12 cellular contexts compared by ENCODE assay signal in genomic region chr9:7094052-7094451, GRCh38.
DNase-seq lines count a peak whose midpoint lies in the region; ATAC-seq and TF ChIP-seq lines count a peak whose summit lies in the region.
"Had no signal": no experiment of that assay in that cellular context is flagged by ENCODE, and none has a peak within 500 bp of the region (broad histone marks: within the 10 kb centered on the region; RNA-seq: fewer than 3 reads in every experiment).

No MANE protein-coding gene starts in this region.

- H3K4me3 ChIP-seq in breast epithelium (no peak overlapping the region), RWPE2 (ENCODE audit: severe bottlenecking) (no peak overlapping the region), thymus (ENCODE audit: low read length) (no peak overlapping the region)
- H3K4me3 ChIP-seq in CD8-positive, alpha-beta T cell (ENCODE audit: low read depth, low read length): no peak overlapping the region

- TF ChIP-seq CTCF in MCF 10A (IDR thresholded peaks at IDR 0.05; ENCODE audit: unreplicated experiment) (peak; percentile 25), breast epithelium (IDR thresholded peaks at IDR 0.05) (no peak), RWPE2 (IDR thresholded peaks at IDR 0.05; ENCODE audit: poor library complexity, severe bottlenecking) (peak; percentile 49)
- no peak for TF ChIP-seq CTCF in CD8-positive, alpha-beta T cell (IDR thresholded peaks at IDR 0.05)

- no peaks in the 10 kb centered on the region for H3K9me3 Mint-ChIP-seq in MCF 10A (ENCODE audit: unreplicated experiment)
- peaks cover 11% of the 10 kb centered on the region for H3K9me3 Mint-ChIP-seq in CD8-positive, alpha-beta T cell
- H3K9me3 Mint-ChIP-seq: immature natural killer cell had no signal

- H3K27me3 ChIP-seq in breast epithelium: no peaks in the 10 kb centered on the region
- no peaks in the 10 kb centered on the region for H3K27me3 ChIP-seq in RWPE2 (ENCODE audit: insufficient read depth, poor library complexity, severe bottlenecking)
- no peaks in the 10 kb centered on the region for H3K27me3 ChIP-seq in thymus (ENCODE audit: control insufficient read depth, insufficient read depth)
- H3K27me3 ChIP-seq in CD8-positive, alpha-beta T cell (ENCODE audit: insufficient read depth, low read length): no peaks in the 10 kb centered on the region

- no peak overlapping the region for H3K27ac Mint-ChIP-seq in MCF 10A (ENCODE audit: low read depth, unreplicated experiment)
- no peak overlapping the region for H3K27ac Mint-ChIP-seq in CD8-positive, alpha-beta T cell
- H3K27ac Mint-ChIP-seq: activated naive CD8-positive, alpha-beta T cell treated with anti-CD3 and anti-CD28 coated beads, Interleukin-2, amount 10 ng/mL, durations not matched to agents 7 days and 5 days had no signal

- H3K27me3 Mint-ChIP-seq in MCF 10A (ENCODE audit: insufficient read depth, unreplicated experiment): no peaks in the 10 kb centered on the region
- H3K27me3 Mint-ChIP-seq in CD8-positive, alpha-beta T cell (ENCODE audit: low read depth): no peaks in the 10 kb centered on the region
- H3K27me3 Mint-ChIP-seq: activated naive CD8-positive, alpha-beta T cell treated with anti-CD3 and anti-CD28 coated beads, Interleukin-2, amount 10 ng/mL, durations not matched to agents 7 days and 5 days had no signal

- H3K36me3 ChIP-seq in breast epithelium (no peaks in the 10 kb centered on the region), RWPE2 (ENCODE audit: low read depth) (no peaks in the 10 kb centered on the region), thymus (ENCODE audit: control insufficient read depth, insufficient read depth) (peaks cover 5% of the 10 kb centered on the region)
- H3K36me3 ChIP-seq in CD8-positive, alpha-beta T cell (ENCODE audit: insufficient read depth, low read length): no peaks in the 10 kb centered on the region

- POLR2A ChIA-PET in MCF 10A (lab: Yijun Ruan, JAX): no interaction called here
- POLR2A ChIA-PET in CD8-positive, alpha-beta T cell (lab: Charles Lee): no interaction called here

- peak; percentile 66; the same call in 2 of the 3 replicates for ATAC-seq in RWPE2 (ENCODE audit: low read depth)
- no peak for ATAC-seq in CD8-positive, alpha-beta T cell

- no peak for TF ChIP-seq POLR2A in breast epithelium (IDR thresholded peaks at IDR 0.05)

- no TSS peak for BruUV-seq in MCF 10A (replicated peaks; lab: Mats Ljungman, UMichigan)

- H3K27ac ChIP-seq in breast epithelium: no peak overlapping the region
- no peak overlapping the region for H3K27ac ChIP-seq in RWPE2 (ENCODE audit: poor library complexity, severe bottlenecking)
- H3K27ac ChIP-seq in thymus (ENCODE audit: low read depth): peak overlapping the region; percentile 12
- no peak overlapping the region for H3K27ac ChIP-seq in CD8-positive, alpha-beta T cell (ENCODE audit: low read depth, low read length)

- H3K4me1 Mint-ChIP-seq in MCF 10A (ENCODE audit: insufficient read depth, unreplicated experiment): peaks cover 21% of the 10 kb centered on the region
- no peaks in the 10 kb centered on the region for H3K4me1 Mint-ChIP-seq in CD8-positive, alpha-beta T cell (ENCODE audit: low read depth)

- H3K4me1 ChIP-seq in breast epithelium (no peaks in the 10 kb centered on the region), RWPE2 (ENCODE audit: insufficient read depth, poor library complexity, severe bottlenecking) (no peaks in the 10 kb centered on the region), thymus (ENCODE audit: control insufficient read depth, insufficient read depth, low read length) (no peaks in the 10 kb centered on the region)
- H3K4me1 ChIP-seq in CD8-positive, alpha-beta T cell (ENCODE audit: insufficient read depth, low read length): no peaks in the 10 kb centered on the region

- no peaks in the 10 kb centered on the region for H3K9me3 ChIP-seq in breast epithelium
- no peaks in the 10 kb centered on the region for H3K9me3 ChIP-seq in RWPE2 (ENCODE audit: severe bottlenecking)
- no peaks in the 10 kb centered on the region for H3K9me3 ChIP-seq in thymus (ENCODE audit: control insufficient read depth)
- H3K9me3 ChIP-seq in CD8-positive, alpha-beta T cell (ENCODE audit: low read length): no peaks in the 10 kb centered on the region

- DNase-seq in MCF 10A (ENCODE audit: unreplicated experiment) (peak; percentile 41), breast epithelium (ENCODE audit: low spot score in 2 of 2) (no peak), RWPE2 (ENCODE audit: low spot score) (no peak), glomerular endothelial cell (ENCODE audit: extremely low read depth, low read depth, low spot score) (peak; percentile 14), NK-92 (lab: John Stamatoyannopoulos, UW; ENCODE audit: unreplicated experiment) (no peak)
- no peak for DNase-seq in CD8-positive, alpha-beta T cell
- DNase-seq in activated CD4-positive, alpha-beta T cell treated with anti-CD3 and anti-CD28 coated beads for 1 hour: no peak
- DNase-seq: activated naive CD8-positive, alpha-beta T cell treated with anti-CD3 and anti-CD28 coated beads, Interleukin-2, amount 10 ng/mL, durations not matched to agents 7 days and 5 days; immature natural killer cell; stimulated activated CD4-positive, alpha-beta T cell treated with anti-CD3 and anti-CD28 coated beads, Interleukin-2, amount 100 ng/mL, for 48 hours; T-helper 9 cell had no signal

- no peak overlapping the region for H3K4me3 Mint-ChIP-seq in MCF 10A (ENCODE audit: unreplicated experiment)
- H3K4me3 Mint-ChIP-seq in CD8-positive, alpha-beta T cell: no peak overlapping the region
- H3K4me3 Mint-ChIP-seq: activated naive CD8-positive, alpha-beta T cell treated with anti-CD3 and anti-CD28 coated beads, Interleukin-2, amount 10 ng/mL, durations not matched to agents 7 days and 5 days; immature natural killer cell had no signal

- H3K36me3 Mint-ChIP-seq in MCF 10A (ENCODE audit: insufficient read depth, unreplicated experiment): peaks cover 14% of the 10 kb centered on the region
- peaks cover 80% of the 10 kb centered on the region for H3K36me3 Mint-ChIP-seq in CD8-positive, alpha-beta T cell

- intact Hi-C loops in MCF 10A (cut with micrococcal nuclease): no loop called here
- intact Hi-C loops in breast epithelium (cut with DNase I; ENCODE audit: low total_unique reads): no loop called here
- intact Hi-C loops in CD8-positive, alpha-beta T cell (cut with DNase I, micrococcal nuclease): loop anchor here in 1 of 2 experiments (10.0 kb wide), 1 partner anchor 979 kb away; no protein-coding TSS in a partner anchor

- CTCF ChIA-PET in MCF 10A (lab: Yijun Ruan, JAX): interaction anchor here (0.9 to 1.2 kb wide), 3 partner anchors 14 to 1508 kb away, joined by 3 to 4 read pairs (median 4); no protein-coding TSS in a partner anchor
- CTCF ChIA-PET in CD8-positive, alpha-beta T cell (lab: Charles Lee): no interaction called here

- 98% methylated on average over 2 of the region's 2 CpGs for WGBS in thymus

Comparison
In these comparisons a context has a peak if more than half of its experiments do, and no peak if none do; other contexts are left out.
1. DNase-seq: peak in MCF 10A (single experiment) and glomerular endothelial cell (single experiment); none in breast epithelium (0 of 2), RWPE2 (single experiment), NK-92 (single experiment), CD8-positive, alpha-beta T cell (0 of 7) and activated CD4-positive, alpha-beta T cell treated with anti-CD3 and anti-CD28 coated beads for 1 hour (single experiment).
2. CTCF ChIP-seq: peak in MCF 10A (single experiment) and RWPE2 (single experiment); none in breast epithelium (0 of 3) and CD8-positive, alpha-beta T cell (single experiment).